Comparison of ENCODE assay signal across 8 cellular contexts in the genomic region with DNA sequence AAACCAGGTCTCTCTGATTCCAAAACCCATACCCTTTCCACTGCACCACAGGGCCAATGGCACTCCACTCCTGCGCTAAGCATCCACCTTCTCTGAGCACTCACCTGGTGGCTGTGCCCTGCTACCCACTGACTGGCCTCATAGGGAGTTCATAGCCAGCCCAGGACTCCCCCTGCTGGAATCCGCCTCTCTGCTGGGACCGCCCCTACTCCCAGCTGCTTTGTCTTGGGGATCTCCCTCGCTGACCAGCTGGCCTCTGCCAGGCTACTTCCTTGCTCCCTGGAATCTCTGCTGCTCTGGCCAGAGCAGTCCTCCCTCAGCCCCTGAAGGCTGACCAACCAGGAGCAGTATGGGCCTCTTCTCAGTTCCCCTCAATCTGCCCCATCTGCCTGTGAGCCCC.
DNase-seq lines count a peak whose midpoint lies in the region; ATAC-seq and TF ChIP-seq lines count a peak whose summit lies in the region.
"Had no signal": no experiment of that assay in that cellular context is flagged by ENCODE, and none has a peak within 500 bp of the region (broad histone marks: within the 10 kb centered on the region; RNA-seq: fewer than 3 reads in every experiment).

No MANE protein-coding gene starts in this region.

- H3K4me1 ChIP-seq in PC-9 (replicated peaks; ENCODE audit: insufficient read depth), result no peaks in the 10 kb centered on the region

- H3K27me3 ChIP-seq in PC-9 (ENCODE audit: insufficient read depth, low read depth), result no peaks in the 10 kb centered on the region

- CTCF ChIA-PET in PC-9 (lab: Charles Lee), result interaction anchor here (0.5 kb wide), 1 partner anchor 42 kb away, joined by 3 read pairs; no protein-coding TSS in a partner anchor

- H2AFZ ChIP-seq in PC-9, result peak overlapping the region; percentile 14; the same call in 1 of the 2 replicates

- no peak overlapping the region for H3K4me2 ChIP-seq in PC-9

- H3K36me3 ChIP-seq in PC-9 (ENCODE audit: low read depth), result no peaks in the 10 kb centered on the region

- DNase-seq in PC-9 (no peak), renal cortical epithelial cell (ENCODE audit: low read depth) (peak; percentile 5), NCI-H2171 treated with DMSO at 0.1 percent for 48 hours (lab: John Stamatoyannopoulos, UW) (no peak)
- no peak for DNase-seq in activated CD8-positive, alpha-beta memory T cell treated with anti-CD3 and anti-CD28 coated beads, Interleukin-2, amount 50 U/mL, for 4 hours
- DNase-seq in activated effector memory CD4-positive, alpha-beta T cell treated with anti-CD3 and anti-CD28 coated beads, Interleukin-2, amount 50 U/mL, for 16 hours, result no peak
- DNase-seq: NCI-H774 had no signal

- H3K9me3 ChIP-seq in PC-9 (ENCODE audit: insufficient read depth, low read depth), result no peaks in the 10 kb centered on the region

- H3K79me2 ChIP-seq in PC-9 (ENCODE audit: low read depth), result no peaks in the 10 kb centered on the region

- no peak overlapping the region for H3K27ac ChIP-seq in PC-9

- ATAC-seq in GM18909 (IDR thresholded peaks at IDR 0.05; ENCODE audit: poor library complexity, unreplicated experiment) (peak; percentile 84), HG02759 (IDR thresholded peaks at IDR 0.05; ENCODE audit: unreplicated experiment) (peak; percentile 92)

- no peak overlapping the region for H3K4me3 ChIP-seq in PC-9

- H3K9me2 ChIP-seq in PC-9 (ENCODE audit: insufficient read depth), result no peaks in the 10 kb centered on the region

- TF ChIP-seq CTCF in PC-9 (conservative IDR thresholded peaks at IDR 0.05), result no peak

- BruUV-seq in PC-9 (replicated peaks; lab: Mats Ljungman, UMichigan), result no TSS peak

- POLR2A ChIA-PET in PC-9 (lab: Charles Lee; ENCODE audit: unreplicated experiment), result no interaction called here

- H4K20me1 ChIP-seq in PC-9 (ENCODE audit: insufficient read depth), result no peaks in the 10 kb centered on the region

- H3F3A ChIP-seq in PC-9 (ENCODE audit: insufficient read depth, low read depth), result no peaks in the 10 kb centered on the region

- intact Hi-C loops in PC-9 (cut with micrococcal nuclease; ENCODE audit: unreplicated experiment), result no loop called here
